ENCODE assay signal across 20 cellular contexts in genomic region chr1:2859881-2860430, GRCh38. TPM values are rescaled to one million over a fixed set of nuclear protein-coding genes. Genes with fewer than 3 reads are reported as not detected.
DNase-seq lines count a peak whose midpoint lies in the region; ATAC-seq, FAIRE-seq and TF ChIP-seq lines count a peak whose summit lies in the region.
"Had no signal": no experiment of that assay in that cellular context is flagged by ENCODE, and none has a peak within 500 bp of the region (broad histone marks: within the 10 kb centered on the region; RNA-seq: fewer than 3 reads in every experiment).

No MANE protein-coding gene starts in this region.

- H3K18ac ChIP-seq in mesendoderm (ENCODE audit: low read length) = no peak overlapping the region

- H3K23ac ChIP-seq in mesendoderm (ENCODE audit: low read length) = no peak overlapping the region

- no peak for FAIRE-seq in kidney (lab: Jason Lieb, UNC)
- FAIRE-seq: A549, D721Med, GM12892 had no signal

- H3K4me1 ChIP-seq in heart left ventricle = no peaks in the 10 kb centered on the region
- no peaks in the 10 kb centered on the region for H3K4me1 ChIP-seq in GM23338 (ENCODE audit: insufficient read depth)
- no peaks in the 10 kb centered on the region for H3K4me1 ChIP-seq in kidney (ENCODE audit: control insufficient read depth in 1 of 2, insufficient read depth in 1 of 2, low read depth in 1 of 2, low read length in 2 of 2)
- no peaks in the 10 kb centered on the region for H3K4me1 ChIP-seq in mesendoderm (ENCODE audit: control insufficient read depth, low read depth, low read length)
- H3K4me1 ChIP-seq: A549, Caco-2 had no signal

- H3K27ac ChIP-seq in heart left ventricle = no peak overlapping the region
- H3K27ac ChIP-seq in GM23338 (ENCODE audit: low read depth) = no peak overlapping the region
- H3K27ac ChIP-seq in kidney (ENCODE audit: low read depth in 2 of 2, low read length in 2 of 2) = no peak overlapping the region
- H3K27ac ChIP-seq in mesendoderm (ENCODE audit: low read depth, low read length) = no peak overlapping the region
- H3K27ac ChIP-seq: 22Rv1, A549, C4-2B had no signal

- H3K9ac ChIP-seq in kidney (ENCODE audit: low read length in 2 of 2) (no peak overlapping the region), mesendoderm (ENCODE audit: low read length) (no peak overlapping the region)

- H3K4me3 Mint-ChIP-seq in GM23338 = no peak overlapping the region
- H3K4me3 Mint-ChIP-seq: CD4-positive, alpha-beta T cell had no signal

- H3K79me1 ChIP-seq in mesendoderm (ENCODE audit: low read length) = no peaks in the 10 kb centered on the region

- H3K79me2 ChIP-seq in GM23338 (replicated peaks; ENCODE audit: insufficient read depth) (no peaks in the 10 kb centered on the region), mesendoderm (ENCODE audit: control insufficient read depth, insufficient read depth, low read length) (no peaks in the 10 kb centered on the region)

- peaks cover 24% of the 10 kb centered on the region for H3K36me3 Mint-ChIP-seq in GM23338 (ENCODE audit: low read depth)

- H2AFZ ChIP-seq in GM23338 = no peak overlapping the region

- no peak for TF ChIP-seq POLR2A in heart left ventricle (IDR thresholded peaks at IDR 0.05)

- H2BK15ac ChIP-seq in mesendoderm (replicated peaks; ENCODE audit: low read depth) = no peak overlapping the region

- no peaks in the 10 kb centered on the region for H4K20me1 ChIP-seq in GM23338 (replicated peaks; ENCODE audit: insufficient read depth)

- no peak for ATAC-seq in Right ventricle myocardium superior (ENCODE audit: poor library complexity)
- no peak for ATAC-seq in heart left ventricle
- ATAC-seq in GM23338 = no peak; the same call in 2 of the 3 replicates
- no peak for ATAC-seq in GM21529 (IDR thresholded peaks at IDR 0.05; ENCODE audit: unreplicated experiment)
- no peak for ATAC-seq in HG03342 (IDR thresholded peaks at IDR 0.05; ENCODE audit: unreplicated experiment)
- ATAC-seq: A549 had no signal

- no peak overlapping the region for H2BK5ac ChIP-seq in mesendoderm (ENCODE audit: low read length)

- no peak overlapping the region for H3K56ac ChIP-seq in mesendoderm (ENCODE audit: low read length)

- intact Hi-C loops in Right ventricle myocardium superior (cut with DNase I) (no loop called here), heart left ventricle (cut with DNase I) (no loop called here), kidney (cut with DNase I) (no loop called here)

- DNase-seq in Right ventricle myocardium superior = peak; percentile 22
- no peak for DNase-seq in heart left ventricle
- DNase-seq in GM23338 (ENCODE audit: low spot score) = peak; percentile 17
- DNase-seq in kidney = peak; percentile 26
- DNase-seq in mesendoderm = peak; percentile 21
- no peak for DNase-seq in DMS79 (lab: John Stamatoyannopoulos, UW)
- DNase-seq: AML-193; Caco-2; CD4-positive, alpha-beta T cell; GDM1; GOT3; H7 had no signal

- H3K9me3 ChIP-seq in heart left ventricle (no peaks in the 10 kb centered on the region), kidney (ENCODE audit: control insufficient read depth in 1 of 2, low read length in 2 of 2) (no peaks in the 10 kb centered on the region)
- H3K9me3 ChIP-seq: A549, Caco-2 had no signal

- H3K27me3 Mint-ChIP-seq in GM23338 (ENCODE audit: insufficient read depth, low read depth, poor library complexity) = peaks cover 7% of the 10 kb centered on the region
- H3K27me3 Mint-ChIP-seq: CD4-positive, alpha-beta T cell had no signal

- no peak overlapping the region for H3K27ac Mint-ChIP-seq in GM23338
- H3K27ac Mint-ChIP-seq: CD4-positive, alpha-beta T cell had no signal

- 71 to 84% (median 80%) methylated on average over 4 to 12 of the region's 12 CpGs for WGBS in heart left ventricle, 4 donors
- no CpG with 5 or more reads among the region's 12 CpGs for WGBS in mesendoderm (ENCODE audit: extremely low coverage, insufficient coverage, low lambda C conversion rate)

- no peak overlapping the region for H3K4me3 ChIP-seq in heart left ventricle
- H3K4me3 ChIP-seq in GM23338 = no peak overlapping the region
- H3K4me3 ChIP-seq in kidney (ENCODE audit: low read length in 2 of 2) = no peak overlapping the region
- H3K4me3 ChIP-seq in mesendoderm (ENCODE audit: low read length) = no peak overlapping the region
- H3K4me3 ChIP-seq: A549 had no signal

- H3K4ac ChIP-seq in mesendoderm (ENCODE audit: low read depth, low read length) = no peak overlapping the region

- H4K8ac ChIP-seq in mesendoderm (ENCODE audit: low read depth, low read length) = no peak overlapping the region

- peaks cover 84% of the 10 kb centered on the region for H3K9me3 Mint-ChIP-seq in GM23338
- H3K9me3 Mint-ChIP-seq: CD4-positive, alpha-beta T cell had no signal

- H2AK5ac ChIP-seq in mesendoderm (ENCODE audit: low read length) = no peak overlapping the region

- no peaks in the 10 kb centered on the region for H3K36me3 ChIP-seq in heart left ventricle
- no peaks in the 10 kb centered on the region for H3K36me3 ChIP-seq in GM23338 (ENCODE audit: insufficient read depth)
- H3K36me3 ChIP-seq in kidney (ENCODE audit: control insufficient read depth in 1 of 2, insufficient read depth in 2 of 2, low read length in 2 of 2) = no peaks in the 10 kb centered on the region
- no peaks in the 10 kb centered on the region for H3K36me3 ChIP-seq in mesendoderm (ENCODE audit: control insufficient read depth, insufficient read depth, low read length)

- TF ChIP-seq CTCF in heart left ventricle (IDR thresholded peaks at IDR 0.05) (no peak), GM23338 (conservative IDR thresholded peaks at IDR 0.05; ENCODE audit: low read depth in 2 of 2) (peak; percentile 11 to 25; a peak in 2 of 4 replicates), kidney (IDR thresholded peaks at IDR 0.05; ENCODE audit: borderline replicate concordance, extremely low read depth, insufficient read depth) (no peak)

- H3K4me1 Mint-ChIP-seq in GM23338 = no peaks in the 10 kb centered on the region

- no peak overlapping the region for H2BK120ac ChIP-seq in mesendoderm (ENCODE audit: low read depth, low read length)

- no peak overlapping the region for H3K4me2 ChIP-seq in GM23338
- H3K4me2 ChIP-seq in mesendoderm (ENCODE audit: low read length) = no peak overlapping the region
- H3K4me2 ChIP-seq: A549 had no signal

- H3F3A ChIP-seq in GM23338 (replicated peaks; ENCODE audit: low read depth) = no peaks in the 10 kb centered on the region

- no peak overlapping the region for H4K5ac ChIP-seq in mesendoderm (ENCODE audit: low read length)

- H3K9me2 ChIP-seq in GM23338 (ENCODE audit: insufficient read depth) = no peaks in the 10 kb centered on the region

- H3K27me3 ChIP-seq in heart left ventricle (peaks cover 0 to 56% (median 10%) of the 10 kb centered on the region in 9 donors), GM23338 (ENCODE audit: insufficient read depth) (no peaks in the 10 kb centered on the region), mesendoderm (ENCODE audit: insufficient read depth, low read length, poor library complexity) (no peaks in the 10 kb centered on the region)

TF ChIP-seq in GM23338, 12 proteins besides CTCF, POLR2A, EP300 and RAD21 (continues in another document):
- TF ChIP-seq ETS1 (IDR thresholded peaks at IDR 0.05) (no peak), NANOG (IDR thresholded peaks at IDR 0.05; ENCODE audit: borderline replicate concordance) (no peak), CREB1 (CRISPR knock-in tag; IDR thresholded peaks at IDR 0.05; ENCODE audit: low read depth) (no peak), POLR2AphosphoS5 (IDR thresholded peaks at IDR 0.05; ENCODE audit: low read depth) (no peak)

RNA-seq across cellular contexts. Expression of gene TTC34, which starts 58.5 kb away (rescaled TPM):
- total RNA-seq in Right ventricle myocardium superior = 0.56 TPM
- under 1 TPM in 8 of 9 donors, not detected in 1; 0.19 to 0.67 (median 0.52) TPM for total RNA-seq in heart left ventricle
- polyA plus RNA-seq in heart left ventricle = under 1 TPM; 0.06 to 0.30 TPM
- 0.31 and 0.35 TPM in 2 replicates for total RNA-seq in GM23338 (2014; rRNA removed; shearing (Covaris generic))
- polyA plus RNA-seq in GM23338 (2016; fragmentation: Nextera tagmentation; extraction: Ambion mirVana) = 0.08 and 0.10 TPM in 2 replicates
- 2.4 TPM for total RNA-seq in kidney
- 0.15 TPM for polyA plus RNA-seq in kidney (ENCODE audit: insufficient read depth, low read depth, low replicate concordance)
- 0.08 TPM for polyA plus RNA-seq in mesendoderm (2013, experiment 1 of 2)
- 0.06 TPM for polyA plus RNA-seq in mesendoderm (2013, experiment 2 of 2)
- total RNA-seq: Daoy had no signal

Comparison
In these comparisons a context has a peak if more than half of its experiments do, and no peak if none do; other contexts are left out.
1. DNase-seq: peak in Right ventricle myocardium superior (single experiment), GM23338 (single experiment), kidney (single experiment) and mesendoderm (single experiment); none in heart left ventricle (0 of 5) and DMS79 (single experiment).
2. CTCF ChIP-seq: peak in GM23338 (2 of 2); none in heart left ventricle (0 of 12) and kidney (single experiment).